1 cellular context compared by ENCODE assay signal in genomic region chr11:130712480-130712879, GRCh38.
A peak's percentile ranks its signal among the peaks of the same experiment; 100 is the strongest.
TF ChIP-seq lines count a peak whose summit lies in the region.

No MANE protein-coding gene starts in this region.

TF ChIP-seq in Ishikawa, 13 proteins besides CTCF, POLR2A, EP300 and RAD21 (continued from another document):
- TF ChIP-seq FOXM1 (IDR thresholded peaks at IDR 0.05; ENCODE audit: borderline replicate concordance, low read depth): peak; percentile 100
TF ChIP-seq in Ishikawa: peak in this region for 8.
